ENCODE assay signal across 21 cellular contexts in genomic region chr20:2139736-2140135, GRCh38. TPM values are rescaled to one million over a fixed set of nuclear protein-coding genes. Genes with fewer than 3 reads are reported as not detected.
DNase-seq lines count a peak whose midpoint lies in the region; ATAC-seq and TF ChIP-seq lines count a peak whose summit lies in the region.
"Had no signal": no experiment of that assay in that cellular context is flagged by ENCODE, and none has a peak within 500 bp of the region (broad histone marks: within the 10 kb centered on the region; RNA-seq: fewer than 3 reads in every experiment).

No MANE protein-coding gene starts in this region.

- H3K36me3 ChIP-seq in BLaER1 (peaks cover 95% of the 10 kb centered on the region), suprapubic skin (peaks cover 12% of the 10 kb centered on the region)

- no peaks in the 10 kb centered on the region for H3K27me3 Mint-ChIP-seq in activated T-cell treated with anti-CD3 and anti-CD28 coated beads, Interleukin-2, amount 50 U/mL, for 24 hours
- no peaks in the 10 kb centered on the region for H3K27me3 Mint-ChIP-seq in progenitor cell of endocrine pancreas
- H3K27me3 Mint-ChIP-seq: CD8-positive, alpha-beta memory T cell had no signal

- no peak overlapping the region for H3K4me2 ChIP-seq in BLaER1

- peaks cover 50% of the 10 kb centered on the region for H3K36me3 Mint-ChIP-seq in activated T-cell treated with anti-CD3 and anti-CD28 coated beads, Interleukin-2, amount 50 U/mL, for 24 hours (ENCODE audit: low read depth)
- H3K36me3 Mint-ChIP-seq in progenitor cell of endocrine pancreas (ENCODE audit: insufficient read depth): peaks cover 3% of the 10 kb centered on the region

- DNase-seq in activated T-cell treated with anti-CD3 and anti-CD28 coated beads, Interleukin-2, amount 50 U/mL, for 24 hours: no peak
- no peak for DNase-seq in activated T-cell treated with anti-CD3 and anti-CD28 coated beads, Interleukin-2, amount 50 U/mL, for 1 hour
- DNase-seq in progenitor cell of endocrine pancreas (ENCODE audit: low spot score, unreplicated experiment) (no peak), suprapubic skin (ENCODE audit: low spot score in 2 of 2) (no peak), DMS 273 (lab: John Stamatoyannopoulos, UW; ENCODE audit: unreplicated experiment) (no peak)
- DNase-seq: 8988T; AML-193; CD8-positive, alpha-beta memory T cell; DMS53; EL; GF-D8; Karpas-422; NCI-H1694; NCI-H2081 treated with DMSO at 0.1 percent for 48 hours; NCI-H2171 treated with DMSO at 0.1 percent for 48 hours; NCI-H524 treated with DMSO at 0.1 percent for 48 hours; SHP77 had no signal

- H3K9me3 ChIP-seq in BLaER1 (no peaks in the 10 kb centered on the region), suprapubic skin (no peaks in the 10 kb centered on the region)

- no peak for TF ChIP-seq EP300 in suprapubic skin (IDR thresholded peaks at IDR 0.05)

- ATAC-seq in GM18873 (IDR thresholded peaks at IDR 0.05; ENCODE audit: low FRiP score, unreplicated experiment): no peak

- no peaks in the 10 kb centered on the region for H3K9me3 Mint-ChIP-seq in activated T-cell treated with anti-CD3 and anti-CD28 coated beads, Interleukin-2, amount 50 U/mL, for 24 hours
- H3K9me3 Mint-ChIP-seq in progenitor cell of endocrine pancreas (ENCODE audit: low read depth): no peaks in the 10 kb centered on the region
- H3K9me3 Mint-ChIP-seq: CD8-positive, alpha-beta memory T cell had no signal

- H3K27ac ChIP-seq in BLaER1 (peak overlapping the region; percentile 3; the same call in 1 of the 2 replicates), angular gyrus (ENCODE audit: low read depth, low read length) (peak overlapping the region; percentile 4), suprapubic skin (no peak overlapping the region)
- H3K27ac ChIP-seq: C4-2B had no signal

- H3K27me3 ChIP-seq in BLaER1: no peaks in the 10 kb centered on the region
- H3K27me3 ChIP-seq in suprapubic skin: no peaks in the 10 kb centered on the region

- no peak overlapping the region for H3K4me3 Mint-ChIP-seq in activated T-cell treated with anti-CD3 and anti-CD28 coated beads, Interleukin-2, amount 50 U/mL, for 24 hours
- no peak overlapping the region for H3K4me3 Mint-ChIP-seq in progenitor cell of endocrine pancreas (ENCODE audit: low read depth)
- H3K4me3 Mint-ChIP-seq: CD8-positive, alpha-beta memory T cell had no signal

- H3K4me1 ChIP-seq in BLaER1: peaks cover 11% of the 10 kb centered on the region
- peaks cover 34% of the 10 kb centered on the region for H3K4me1 ChIP-seq in suprapubic skin

- H3K4me1 Mint-ChIP-seq in activated T-cell treated with anti-CD3 and anti-CD28 coated beads, Interleukin-2, amount 50 U/mL, for 24 hours (ENCODE audit: low read depth): peaks cover 22% of the 10 kb centered on the region
- no peaks in the 10 kb centered on the region for H3K4me1 Mint-ChIP-seq in progenitor cell of endocrine pancreas (ENCODE audit: low read depth)

- no peak for TF ChIP-seq POLR2A in suprapubic skin (IDR thresholded peaks at IDR 0.05)

- WGBS in suprapubic skin: 88% methylated on average over 2 of the region's 2 CpGs

- H4K20me1 ChIP-seq in BLaER1: peaks cover 100% of the 10 kb centered on the region

- H3K27ac Mint-ChIP-seq in activated T-cell treated with anti-CD3 and anti-CD28 coated beads, Interleukin-2, amount 50 U/mL, for 24 hours: peak overlapping the region; percentile 1
- peak overlapping the region; percentile 59 for H3K27ac Mint-ChIP-seq in progenitor cell of endocrine pancreas

- H3K4me3 ChIP-seq in BLaER1 (no peak overlapping the region), suprapubic skin (no peak overlapping the region)

- TF ChIP-seq CTCF in progenitor cell of endocrine pancreas (IDR thresholded peaks at IDR 0.05; ENCODE audit: unreplicated experiment) (no peak), suprapubic skin (IDR thresholded peaks at IDR 0.05) (no peak)

- no peak overlapping the region for H3K9ac ChIP-seq in BLaER1

RNA-seq across cellular contexts. Expression of gene STK35, which starts 38.1 kb away (rescaled TPM):
- total RNA-seq in progenitor cell of endocrine pancreas (39.8 and 41.9 TPM in 2 replicates), suprapubic skin (10 to 100 TPM; 23.2 to 33.6 (median 25.2) TPM)
